Comparison of ENCODE assay signal across 13 cellular contexts in genomic region chr10:88702848-88703597, GRCh38. TPM values are rescaled to one million over a fixed set of nuclear protein-coding genes. Genes with fewer than 3 reads are reported as not detected.
DNase-seq lines count a peak whose midpoint lies in the region; TF ChIP-seq lines count a peak whose summit lies in the region.
"Had no signal": no experiment of that assay in that cellular context is flagged by ENCODE, and none has a peak within 500 bp of the region (broad histone marks: within the 10 kb centered on the region; RNA-seq: fewer than 3 reads in every experiment).

No MANE protein-coding gene starts in this region.

- no peaks in the 10 kb centered on the region for H3K79me2 ChIP-seq in hepatocyte

- H3K27me3 ChIP-seq in hepatocyte (no peaks in the 10 kb centered on the region), suprapubic skin (no peaks in the 10 kb centered on the region)
- H3K27me3 ChIP-seq: uterus had no signal

- no peaks in the 10 kb centered on the region for H4K20me1 ChIP-seq in hepatocyte (ENCODE audit: insufficient read depth, poor library complexity, severe bottlenecking)

- H3K27me3 Mint-ChIP-seq in activated CD4-positive, alpha-beta memory T cell treated with anti-CD3 and anti-CD28 coated beads, Interleukin-2, amount 10 ng/mL, durations not matched to agents 7 days and 5 days = peaks cover 3% of the 10 kb centered on the region

- H3K9me3 Mint-ChIP-seq in activated CD4-positive, alpha-beta memory T cell treated with anti-CD3 and anti-CD28 coated beads, Interleukin-2, amount 10 ng/mL, durations not matched to agents 7 days and 5 days = no peaks in the 10 kb centered on the region

- POLR2A ChIA-PET in activated CD4-positive, alpha-beta memory T cell treated with anti-CD3 and anti-CD28 coated beads, Interleukin-2, amount 10 ng/mL, durations not matched to agents 7 days and 5 days (lab: Charles Lee) = no interaction called here

- H3K36me3 ChIP-seq in hepatocyte (replicated peaks; ENCODE audit: insufficient read depth, low read depth) (no peaks in the 10 kb centered on the region), suprapubic skin (no peaks in the 10 kb centered on the region)
- H3K36me3 ChIP-seq: uterus had no signal

- no peaks in the 10 kb centered on the region for H3K4me1 Mint-ChIP-seq in activated CD4-positive, alpha-beta memory T cell treated with anti-CD3 and anti-CD28 coated beads, Interleukin-2, amount 10 ng/mL, durations not matched to agents 7 days and 5 days

- DNase-seq in A172 (ENCODE audit: low spot score) = peak; percentile 76
- DNase-seq in HuH-7 (ENCODE audit: low spot score) = peak; percentile 6
- DNase-seq in RKO (ENCODE audit: low spot score) = peak; percentile 27
- peak; percentile 80 for DNase-seq in hepatocyte (ENCODE audit: low spot score)
- no peak for DNase-seq in hippocampal formation (lab: John Stamatoyannopoulos, UW)
- DNase-seq in suprapubic skin (ENCODE audit: low spot score in 2 of 2) = no peak
- DNase-seq in NAMALWA (ENCODE audit: low spot score) = no peak
- DNase-seq in activated CD4-positive, alpha-beta memory T cell treated with anti-CD3 and anti-CD28 coated beads, Interleukin-2, amount 10 ng/mL, durations not matched to agents 7 days and 5 days = no peak
- DNase-seq: cerebellar nuclear complex; hypothalamus; NCI-H1436 treated with DMSO at 0.1 percent for 48 hours; stimulated activated CD4-positive, alpha-beta T cell treated with anti-CD3 and anti-CD28 coated beads, Interleukin-4, amount 100 ng/mL, for 24 hours; uterus had no signal

- 47% methylated on average over 4 of the region's 4 CpGs for WGBS in hepatocyte (ENCODE audit: low lambda C conversion rate, missing lambda C conversion rate)
- 84% methylated on average over 4 of the region's 4 CpGs for WGBS in suprapubic skin

- CTCF ChIA-PET in activated CD4-positive, alpha-beta memory T cell treated with anti-CD3 and anti-CD28 coated beads, Interleukin-2, amount 10 ng/mL, durations not matched to agents 7 days and 5 days (lab: Charles Lee) = no interaction called here

- no peaks in the 10 kb centered on the region for H3K9me2 ChIP-seq in hepatocyte (replicated peaks; ENCODE audit: insufficient read depth)

- TF ChIP-seq EP300 in suprapubic skin (IDR thresholded peaks at IDR 0.05) = no peak

- no peak overlapping the region for H3K4me3 Mint-ChIP-seq in activated CD4-positive, alpha-beta memory T cell treated with anti-CD3 and anti-CD28 coated beads, Interleukin-2, amount 10 ng/mL, durations not matched to agents 7 days and 5 days

- H3K9me3 ChIP-seq in hepatocyte (ENCODE audit: low read depth) (no peaks in the 10 kb centered on the region), suprapubic skin (no peaks in the 10 kb centered on the region)
- H3K9me3 ChIP-seq: uterus had no signal

- H3K4me2 ChIP-seq in hepatocyte = peak overlapping the region; percentile 39

- no peaks in the 10 kb centered on the region for H3K36me3 Mint-ChIP-seq in activated CD4-positive, alpha-beta memory T cell treated with anti-CD3 and anti-CD28 coated beads, Interleukin-2, amount 10 ng/mL, durations not matched to agents 7 days and 5 days (ENCODE audit: low read depth)

- no peak overlapping the region for H3K27ac Mint-ChIP-seq in activated CD4-positive, alpha-beta memory T cell treated with anti-CD3 and anti-CD28 coated beads, Interleukin-2, amount 10 ng/mL, durations not matched to agents 7 days and 5 days

- H3K27ac ChIP-seq in hepatocyte = peak overlapping the region; percentile 91
- H3K27ac ChIP-seq in suprapubic skin = no peak overlapping the region
- H3K27ac ChIP-seq: uterus had no signal

- H3K4me1 ChIP-seq in hepatocyte (ENCODE audit: insufficient read depth) (peaks cover 5% of the 10 kb centered on the region), suprapubic skin (peaks cover 14% of the 10 kb centered on the region)
- H3K4me1 ChIP-seq: uterus had no signal

- H2AFZ ChIP-seq in hepatocyte = no peak overlapping the region

- no peak for TF ChIP-seq POLR2A in suprapubic skin (IDR thresholded peaks at IDR 0.05)

- H3K4me3 ChIP-seq in hepatocyte (no peak overlapping the region), suprapubic skin (no peak overlapping the region)
- H3K4me3 ChIP-seq: uterus had no signal

- TF ChIP-seq CTCF in hepatocyte (IDR thresholded peaks at IDR 0.05; ENCODE audit: poor library complexity) (no peak), suprapubic skin (IDR thresholded peaks at IDR 0.05) (no peak)

RNA-seq across cellular contexts. Expression of gene LIPK, which starts 3.0 kb away (rescaled TPM):
- total RNA-seq in A172 (2014; rRNA removed; shearing (Covaris generic)) = not detected in 2 replicates
- not detected in 2 replicates for total RNA-seq in hepatocyte
- not detected in 2 replicates for polyA plus RNA-seq in hepatocyte
- total RNA-seq in suprapubic skin = 10 to 100 TPM in 3 of 4 donors, 1 to 10 TPM in 1; 2.6 to 23.4 (median 18.0) TPM
- not detected for total RNA-seq in activated CD4-positive, alpha-beta memory T cell treated with anti-CD3 and anti-CD28 coated beads, Interleukin-2, amount 10 ng/mL, durations not matched to agents 7 days and 5 days
- total RNA-seq: uterus had no signal

RNA-seq across cellular contexts. Expression of gene LIPF, which starts 38.8 kb away (rescaled TPM):
- total RNA-seq in A172 (2014; rRNA removed; shearing (Covaris generic)) = not detected in 2 replicates
- total RNA-seq in hepatocyte = 0.12 and 1.1 TPM in 2 replicates
- not detected in 2 replicates for polyA plus RNA-seq in hepatocyte
- not detected for total RNA-seq in suprapubic skin
- not detected for total RNA-seq in activated CD4-positive, alpha-beta memory T cell treated with anti-CD3 and anti-CD28 coated beads, Interleukin-2, amount 10 ng/mL, durations not matched to agents 7 days and 5 days

RNA-seq across cellular contexts. Expression of gene LIPN, which starts 56.8 kb away (rescaled TPM):
- not detected in 2 replicates for total RNA-seq in A172 (2014; rRNA removed; shearing (Covaris generic))
- total RNA-seq in hepatocyte (0.17 TPM in 1 of 2 replicates, not detected in the other), suprapubic skin (10 to 100 TPM in 3 of 4 donors, 1 to 10 TPM in 1; 7.2 to 42.8 (median 30.1) TPM)
- not detected in 2 replicates for polyA plus RNA-seq in hepatocyte
- not detected for total RNA-seq in activated CD4-positive, alpha-beta memory T cell treated with anti-CD3 and anti-CD28 coated beads, Interleukin-2, amount 10 ng/mL, durations not matched to agents 7 days and 5 days
- total RNA-seq: uterus had no signal

Comparison
In these comparisons a context has a peak if more than half of its experiments do, and no peak if none do; other contexts are left out.
1. DNase-seq: peak in A172 (single experiment), HuH-7 (single experiment), RKO (single experiment) and hepatocyte (single experiment); none in hippocampal formation (0 of 2), suprapubic skin (0 of 2), NAMALWA (single experiment) and activated CD4-positive, alpha-beta memory T cell treated with anti-CD3 and anti-CD28 coated beads, Interleukin-2, amount 10 ng/mL, durations not matched to agents 7 days and 5 days (single experiment).